8 cellular contexts compared by ENCODE assay signal in the genomic region with DNA sequence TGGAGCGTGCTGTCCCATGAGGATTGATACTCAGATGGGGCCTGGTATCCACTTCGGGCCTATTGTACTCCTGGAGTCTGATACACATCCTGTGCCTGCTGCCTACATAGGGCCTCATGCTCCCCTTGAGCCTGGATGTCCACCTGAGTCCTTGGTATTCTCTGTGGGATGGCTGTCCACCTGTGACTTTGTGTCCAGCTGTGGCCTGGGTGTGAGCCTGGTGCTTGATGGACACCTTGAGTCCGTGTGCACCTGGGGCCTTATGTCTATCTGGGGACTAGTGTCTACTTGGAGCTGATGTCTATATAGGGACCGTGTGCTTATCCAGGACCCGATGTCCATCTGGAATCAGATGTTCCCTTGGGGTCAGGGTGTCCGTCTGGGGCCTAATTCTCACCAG.
DNase-seq lines count a peak whose midpoint lies in the region; ATAC-seq and TF ChIP-seq lines count a peak whose summit lies in the region.
"Not testable (repeated sequence)": the region's sequence is repeated elsewhere in the genome, so short reads cannot be mapped to it uniquely, and the experiment has no call there.

No MANE protein-coding gene starts in this region.

- H3K23ac ChIP-seq in H9 (ENCODE audit: insufficient read length, low read depth, low read length): not testable (repeated sequence)

- not testable (repeated sequence) for H2BK12ac ChIP-seq in H9 (ENCODE audit: insufficient read length, low read depth, low read length)

- CTCF ChIA-PET in CD8-positive, alpha-beta T cell (lab: Charles Lee); T-cell (lab: Charles Lee); activated CD4-positive, alpha-beta T cell treated with anti-CD3 and anti-CD28 coated beads for 36 hours (lab: Charles Lee): not testable (repeated sequence)

- not testable (repeated sequence) for H3K23me2 ChIP-seq in H9 (ENCODE audit: insufficient read length, low read depth, low read length, poor library complexity, severe bottlenecking)

- WGBS in H9 (ENCODE audit: extremely low coverage, insufficient read length, low lambda C conversion rate): no CpG with 5 or more reads among the region's 6 CpGs

- intact Hi-C loops in CD8-positive, alpha-beta T cell (cut with DNase I, micrococcal nuclease); activated CD4-positive, alpha-beta T cell treated with anti-CD3 and anti-CD28 coated beads for 36 hours (cut with DNase I, micrococcal nuclease); lower lobe of right lung (cut with DNase I): not testable (repeated sequence)

- H3K4me1 ChIP-seq in CD8-positive, alpha-beta T cell (ENCODE audit: insufficient read depth, low read length): peaks cover 27% of the 10 kb centered on the region
- not testable (repeated sequence) for H3K4me1 ChIP-seq in H9 (ENCODE audit: insufficient read depth, low read length); lower lobe of right lung

- H3K36me3 ChIP-seq in CD8-positive, alpha-beta T cell (ENCODE audit: insufficient read depth, low read length); lower lobe of right lung: not testable (repeated sequence)

- H3K56ac ChIP-seq in H9 (ENCODE audit: insufficient read length, low read depth, low read length): not testable (repeated sequence)

- H3K36me3 Mint-ChIP-seq in CD8-positive, alpha-beta T cell; H9 (ENCODE audit: insufficient read depth in 1 of 3, low read depth in 3 of 3); T-cell; activated CD4-positive, alpha-beta T cell treated with anti-CD3 and anti-CD28 coated beads for 36 hours (ENCODE audit: low read depth); activated naive CD8-positive, alpha-beta T cell; naive thymus-derived CD8-positive, alpha-beta T cell: not testable (repeated sequence)

- not testable (repeated sequence) for H3K27me3 ChIP-seq in CD8-positive, alpha-beta T cell (ENCODE audit: insufficient read depth, low read length); H9 (ENCODE audit: insufficient read depth, low read length); lower lobe of right lung (ENCODE audit: low read depth)

- not testable (repeated sequence) for H2BK120ac ChIP-seq in H9 (ENCODE audit: low read depth, low read length, poor library complexity, severe bottlenecking)

- not testable (repeated sequence) for H3K9me3 Mint-ChIP-seq in CD8-positive, alpha-beta T cell; H9; T-cell; activated CD4-positive, alpha-beta T cell treated with anti-CD3 and anti-CD28 coated beads for 36 hours (ENCODE audit: low read depth); activated naive CD8-positive, alpha-beta T cell (ENCODE audit: low read depth); naive thymus-derived CD8-positive, alpha-beta T cell

- H3K4me3 Mint-ChIP-seq in CD8-positive, alpha-beta T cell; H9; T-cell; activated CD4-positive, alpha-beta T cell treated with anti-CD3 and anti-CD28 coated beads for 36 hours; activated naive CD8-positive, alpha-beta T cell; naive thymus-derived CD8-positive, alpha-beta T cell: not testable (repeated sequence)

- H3K27me3 Mint-ChIP-seq in CD8-positive, alpha-beta T cell (ENCODE audit: low read depth); H9 (ENCODE audit: low read depth); T-cell; activated CD4-positive, alpha-beta T cell treated with anti-CD3 and anti-CD28 coated beads for 36 hours; activated naive CD8-positive, alpha-beta T cell; naive thymus-derived CD8-positive, alpha-beta T cell: not testable (repeated sequence)

- not testable (repeated sequence) for H2BK20ac ChIP-seq in H9 (ENCODE audit: low read depth, low read length, poor library complexity, severe bottlenecking)

- not testable (repeated sequence) for H3K9ac ChIP-seq in H9 (ENCODE audit: extremely low read depth, insufficient read length, low read length)

- H4K5ac ChIP-seq in H9 (ENCODE audit: insufficient read length, low read depth, low read length): not testable (repeated sequence)

- DNase-seq in CD8-positive, alpha-beta T cell; T-cell; activated CD4-positive, alpha-beta T cell treated with anti-CD3 and anti-CD28 coated beads for 36 hours; naive thymus-derived CD8-positive, alpha-beta T cell: not testable (repeated sequence)
- peak; percentile 9 for DNase-seq in H9
- DNase-seq in coronary artery (ENCODE audit: low spot score): peak; percentile 59
- peak; percentile 21 for DNase-seq in lower lobe of right lung

- not testable (repeated sequence) for H3K79me2 ChIP-seq in H9 (ENCODE audit: insufficient read depth, low read length)

- H3K79me1 ChIP-seq in H9 (ENCODE audit: insufficient read depth, low read depth, low read length, poor library complexity, severe bottlenecking): not testable (repeated sequence)

- H4K8ac ChIP-seq in H9 (replicated peaks; ENCODE audit: insufficient read length, low read depth, low read length): not testable (repeated sequence)

- H3K4ac ChIP-seq in H9 (ENCODE audit: low read depth, low read length): not testable (repeated sequence)

- not testable (repeated sequence) for H3K18ac ChIP-seq in H9 (ENCODE audit: insufficient read length, low read depth, low read length)

- not testable (repeated sequence) for H3K4me2 ChIP-seq in H9 (ENCODE audit: insufficient read depth, insufficient read length, low read length)

- H4K20me1 ChIP-seq in H9 (ENCODE audit: control insufficient read depth, insufficient read depth, insufficient read length): not testable (repeated sequence)

- not testable (repeated sequence) for H3K14ac ChIP-seq in H9 (ENCODE audit: insufficient read depth, low read length)

- not testable (repeated sequence) for H2AFZ ChIP-seq in H9 (ENCODE audit: low read length)

- not testable (repeated sequence) for H2BK5ac ChIP-seq in H9 (ENCODE audit: insufficient read length, low read length)

- H2AK5ac ChIP-seq in H9 (ENCODE audit: insufficient read length, low read length): not testable (repeated sequence)

- not testable (repeated sequence) for ATAC-seq in CD8-positive, alpha-beta T cell; T-cell (replicated peaks in 1 of 4); naive thymus-derived CD8-positive, alpha-beta T cell
- ATAC-seq in activated CD4-positive, alpha-beta T cell treated with anti-CD3 and anti-CD28 coated beads for 36 hours: peak; percentile 8
- ATAC-seq in lower lobe of right lung: peak; percentile 4

- peaks cover 20% of the 10 kb centered on the region for H3K4me1 Mint-ChIP-seq in CD8-positive, alpha-beta T cell (ENCODE audit: low read depth)
- not testable (repeated sequence) for H3K4me1 Mint-ChIP-seq in H9
- H3K4me1 Mint-ChIP-seq in T-cell: peaks cover 21 to 38% (median 35%) of the 10 kb centered on the region in 3 donors
- peaks cover 18% of the 10 kb centered on the region for H3K4me1 Mint-ChIP-seq in activated CD4-positive, alpha-beta T cell treated with anti-CD3 and anti-CD28 coated beads for 36 hours
- peaks cover 26% of the 10 kb centered on the region for H3K4me1 Mint-ChIP-seq in activated naive CD8-positive, alpha-beta T cell (ENCODE audit: low read depth)
- peaks cover 10 to 31% (median 26%) of the 10 kb centered on the region in 4 donors for H3K4me1 Mint-ChIP-seq in naive thymus-derived CD8-positive, alpha-beta T cell

- not testable (repeated sequence) for H3K27ac ChIP-seq in CD8-positive, alpha-beta T cell (ENCODE audit: low read depth, low read length); H9 (ENCODE audit: insufficient read length, low read depth, low read length); coronary artery; lower lobe of right lung

- not testable (repeated sequence) for H4K91ac ChIP-seq in H9 (ENCODE audit: insufficient read length, low read depth, low read length)

- H3K27ac Mint-ChIP-seq in CD8-positive, alpha-beta T cell: peak overlapping the region; percentile 82
- not testable (repeated sequence) for H3K27ac Mint-ChIP-seq in H9; activated CD4-positive, alpha-beta T cell treated with anti-CD3 and anti-CD28 coated beads for 36 hours
- peak overlapping the region; percentile 36 to 44 for H3K27ac Mint-ChIP-seq in T-cell
- peak overlapping the region; percentile 54 for H3K27ac Mint-ChIP-seq in activated naive CD8-positive, alpha-beta T cell
- peak overlapping the region in 8 of 10 donors; percentile 22 to 85 (median 80) for H3K27ac Mint-ChIP-seq in naive thymus-derived CD8-positive, alpha-beta T cell

- H2BK15ac ChIP-seq in H9 (ENCODE audit: low read depth, low read length): not testable (repeated sequence)

- H3K4me3 ChIP-seq in CD8-positive, alpha-beta T cell (ENCODE audit: low read depth, low read length); coronary artery; lower lobe of right lung: not testable (repeated sequence)

- POLR2A ChIA-PET in CD8-positive, alpha-beta T cell (lab: Charles Lee); T-cell (lab: Charles Lee); activated CD4-positive, alpha-beta T cell treated with anti-CD3 and anti-CD28 coated beads for 36 hours (lab: Charles Lee); naive thymus-derived CD8-positive, alpha-beta T cell (lab: Charles Lee): not testable (repeated sequence)

- not testable (repeated sequence) for H3T11ph ChIP-seq in H9 (ENCODE audit: low read length)

- not testable (repeated sequence) for TF ChIP-seq CTCF in CD8-positive, alpha-beta T cell (IDR thresholded peaks at IDR 0.05); H9 (conservative IDR thresholded peaks at IDR 0.05); coronary artery (IDR thresholded peaks at IDR 0.05); lower lobe of right lung (IDR thresholded peaks at IDR 0.05)

- H3K9me3 ChIP-seq in CD8-positive, alpha-beta T cell (ENCODE audit: low read length); H9 (ENCODE audit: control insufficient read depth, low read depth, low read length); lower lobe of right lung: not testable (repeated sequence)
